In the genomic region with DNA sequence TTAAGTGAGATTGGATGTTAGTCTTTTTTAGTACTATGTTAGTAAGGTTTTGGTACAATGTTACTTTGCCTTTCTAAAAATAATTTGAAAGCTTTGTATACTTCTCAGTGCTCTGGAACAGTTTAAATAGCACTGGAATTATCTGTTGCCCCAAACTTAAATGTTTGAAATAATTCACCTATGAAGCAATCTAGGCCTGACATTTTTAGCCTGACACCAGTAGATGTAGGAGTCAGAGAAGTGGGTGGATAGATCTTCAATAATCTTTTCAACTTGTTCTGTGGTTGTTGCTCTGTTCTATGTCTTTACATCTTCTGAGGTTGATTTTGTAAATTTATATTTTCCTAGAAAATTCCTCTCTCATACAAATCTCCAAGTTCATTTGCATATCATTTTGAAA, we compare ENCODE assay signal across 15 cellular contexts.
DNase-seq lines count a peak whose midpoint lies in the region; ATAC-seq and TF ChIP-seq lines count a peak whose summit lies in the region.
"Had no signal": no experiment of that assay in that cellular context is flagged by ENCODE, and none has a peak within 500 bp of the region (broad histone marks: within the 10 kb centered on the region; RNA-seq: fewer than 3 reads in every experiment).

No MANE protein-coding gene starts in this region.

- H3K27ac ChIP-seq in GM23248 (peak overlapping the region; percentile 71), psoas muscle (no peak overlapping the region)
- H3K27ac ChIP-seq: SK-N-MC had no signal

- in situ Hi-C loops in GM23248 (cut with MboI): no loop called here

- H3K4me1 ChIP-seq in GM23248 (ENCODE audit: insufficient read depth) (peaks cover 37% of the 10 kb centered on the region), adipocyte (ENCODE audit: control insufficient read depth, insufficient read depth, low read length) (peaks cover 57% of the 10 kb centered on the region), psoas muscle (no peaks in the 10 kb centered on the region)

- no peaks in the 10 kb centered on the region for H3K9me3 ChIP-seq in GM23248 (ENCODE audit: low read depth)
- H3K9me3 ChIP-seq in adipocyte (ENCODE audit: control insufficient read depth, low read length): no peaks in the 10 kb centered on the region
- no peaks in the 10 kb centered on the region for H3K9me3 ChIP-seq in psoas muscle

- intact Hi-C loops in psoas muscle (cut with DNase I): no loop called here

- no peak overlapping the region for H2AFZ ChIP-seq in GM23248

- no peaks in the 10 kb centered on the region for H4K20me1 ChIP-seq in GM23248 (ENCODE audit: insufficient read depth)

- H3K4me2 ChIP-seq in GM23248 (ENCODE audit: unreplicated experiment): peak overlapping the region; percentile 37

- no peaks in the 10 kb centered on the region for H3K9me2 ChIP-seq in GM23248 (ENCODE audit: insufficient read depth)

- TF ChIP-seq CTCF in fibroblast of pulmonary artery (IDR thresholded peaks at IDR 0.05; ENCODE audit: low read length, missing control alignments): no peak
- TF ChIP-seq CTCF in omental fat pad (IDR thresholded peaks at IDR 0.05): no peak
- TF ChIP-seq CTCF in psoas muscle (IDR thresholded peaks at IDR 0.05): no peak

- DNase-seq in GM23248 (peak; percentile 29), adipocyte (ENCODE audit: low read depth) (peak; percentile 60), fibroblast of pulmonary artery (ENCODE audit: low read depth) (peak; percentile 62), omental fat pad (ENCODE audit: low spot score) (no peak), psoas muscle (no peak)
- DNase-seq in stimulated activated naive CD8-positive, alpha-beta T cell treated with anti-CD3 and anti-CD28 coated beads, Interleukin-15, Interleukin-2, amounts not matched to agents 100 U/mL and 50 U/mL, for 24 hours: no peak
- DNase-seq in activated CD4-positive, alpha-beta T cell treated with anti-CD3 and anti-CD28 coated beads for 4 hours: no peak
- DNase-seq: DMS79 treated with DMSO at 0.1 percent for 48 hours, KBM-7, NCI-H1105 treated with DMSO at 0.1 percent for 48 hours, NCI-H1694, NCI-H2081 treated with DMSO at 0.1 percent for 48 hours, SHP77 had no signal

- H3K27me3 ChIP-seq in GM23248 (replicated peaks; ENCODE audit: insufficient read depth) (no peaks in the 10 kb centered on the region), adipocyte (replicated peaks; ENCODE audit: control insufficient read depth, insufficient read depth, low read length) (no peaks in the 10 kb centered on the region), psoas muscle (ENCODE audit: insufficient read depth in 3 of 3, low read length in 2 of 3) (no peaks in the 10 kb centered on the region)

- ATAC-seq in omental fat pad (ENCODE audit: low FRiP score): peak; percentile 56
- no peak for ATAC-seq in GM18498 (IDR thresholded peaks at IDR 0.05; ENCODE audit: unreplicated experiment)
- ATAC-seq in psoas muscle: no peak
- no peak for ATAC-seq in stimulated activated naive CD8-positive, alpha-beta T cell treated with anti-CD3 and anti-CD28 coated beads, Interleukin-15, Interleukin-2, amounts not matched to agents 100 U/mL and 50 U/mL, for 24 hours

- H3K36me3 ChIP-seq in GM23248 (ENCODE audit: low read depth) (no peaks in the 10 kb centered on the region), adipocyte (ENCODE audit: control insufficient read depth, insufficient read depth, low read length, severe bottlenecking) (no peaks in the 10 kb centered on the region), psoas muscle (ENCODE audit: insufficient read depth in 1 of 2, low read depth in 1 of 2) (no peaks in the 10 kb centered on the region)

- H3K9ac ChIP-seq in GM23248 (peak overlapping the region; percentile 22; the same call in 1 of the 2 replicates), adipocyte (ENCODE audit: low read length) (peak overlapping the region; percentile 58)

- no peaks in the 10 kb centered on the region for H3F3A ChIP-seq in GM23248 (ENCODE audit: insufficient read depth)

- no peaks in the 10 kb centered on the region for H3K79me2 ChIP-seq in GM23248 (ENCODE audit: insufficient read depth)

- no peak overlapping the region for H3K4me3 ChIP-seq in GM23248
- no peak overlapping the region for H3K4me3 ChIP-seq in adipocyte (ENCODE audit: low read length)
- no peak overlapping the region for H3K4me3 ChIP-seq in fibroblast of pulmonary artery (replicated peaks; ENCODE audit: low read depth, low read length)
- H3K4me3 ChIP-seq in psoas muscle: no peak overlapping the region
- H3K4me3 ChIP-seq: SK-N-MC had no signal

Comparison
In these comparisons a context has a peak if more than half of its experiments do, and no peak if none do; other contexts are left out.
1. DNase-seq: peak in GM23248 (single experiment), adipocyte (single experiment) and fibroblast of pulmonary artery (single experiment); none in omental fat pad (single experiment), psoas muscle (0 of 2), stimulated activated naive CD8-positive, alpha-beta T cell treated with anti-CD3 and anti-CD28 coated beads, Interleukin-15, Interleukin-2, amounts not matched to agents 100 U/mL and 50 U/mL, for 24 hours (single experiment) and activated CD4-positive, alpha-beta T cell treated with anti-CD3 and anti-CD28 coated beads for 4 hours (0 of 2).